ENCODE assay signal across 28 cellular contexts in the genomic region with DNA sequence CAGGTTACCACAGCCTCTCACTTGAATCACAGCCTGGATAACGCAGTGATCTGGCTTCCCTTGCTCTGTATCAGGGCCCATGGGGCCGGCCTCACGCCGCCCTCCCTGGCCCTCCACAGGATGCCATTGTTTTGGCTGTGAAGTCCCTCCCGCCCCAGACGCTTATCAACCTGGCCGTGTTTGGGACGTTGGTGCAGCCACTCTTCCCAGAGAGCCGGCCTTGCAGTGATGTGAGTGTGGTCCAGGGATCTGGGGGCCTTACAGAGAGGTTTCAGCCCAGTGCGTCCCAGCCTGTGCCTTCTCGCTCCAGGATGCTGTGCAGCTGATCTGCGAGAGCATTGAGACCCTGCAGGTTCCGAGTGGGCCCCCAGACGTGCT. TPM values are rescaled to one million over a fixed set of nuclear protein-coding genes. Genes with fewer than 3 reads are reported as not detected.
"Had no signal": no experiment of that assay in that cellular context is flagged by ENCODE, and none has a peak within 500 bp of the region (broad histone marks: within the 10 kb centered on the region; RNA-seq: fewer than 3 reads in every experiment).

No MANE protein-coding gene starts in this region.

- H3K4me1 ChIP-seq: ascending aorta had no signal

- H3K27ac ChIP-seq: ascending aorta, body of pancreas, SJCRH30, VCaP had no signal

- H3K36me3 ChIP-seq: ascending aorta, MG63, SJCRH30 had no signal

- H3K9me3 ChIP-seq: ascending aorta, body of pancreas, MG63, SJCRH30, SK-N-SH had no signal

- H3K9me2 ChIP-seq: SK-N-SH had no signal

- H3K27me3 ChIP-seq: body of pancreas, SJCRH30 had no signal

- ATAC-seq: activated CD8-positive, alpha-beta T cell treated with anti-CD3 and anti-CD28 coated beads for 36 hours; activated T-cell treated with anti-CD3 and anti-CD28 coated beads, Interleukin-2, amount 50 U/mL, for 72 hours; body of pancreas; Panc1 had no signal

- H3K4me2 ChIP-seq: SK-N-SH had no signal

- H3K9ac ChIP-seq: SK-N-SH had no signal

- DNase-seq: activated CD4-positive, alpha-beta T cell treated with anti-CD3 and anti-CD28 coated beads for 4 hours; activated CD8-positive, alpha-beta memory T cell treated with anti-CD3 and anti-CD28 coated beads, Interleukin-2, amount 50 U/mL, for 4 hours; activated CD8-positive, alpha-beta T cell treated with anti-CD3 and anti-CD28 coated beads for 36 hours; activated naive CD4-positive, alpha-beta T cell treated with anti-CD3 and anti-CD28 coated beads, Interleukin-2, amount 50 U/mL, for 16 hours; activated T-cell treated with anti-CD3 and anti-CD28 coated beads, Interleukin-2, amount 50 U/mL, for 72 hours; amniotic stem cell; body of pancreas; central memory CD4-positive, alpha-beta T cell; MG63; MV-4-11; NCI-H1092 treated with DMSO at 0.1 percent for 48 hours; NCI-H1417 treated with DMSO at 0.1 percent for 48 hours; NCI-H2029; NCI-H2107; NCI-H226; Right ventricle myocardium superior; RPMI8226; SK-N-SH; T-helper 1 cell had no signal

- H3K4me3 ChIP-seq: ascending aorta, body of pancreas, MG63, SJCRH30 had no signal

RNA-seq across cellular contexts. Expression of a gene that starts 6.6 kb away (rescaled TPM):
- total RNA-seq: activated CD8-positive, alpha-beta T cell treated with anti-CD3 and anti-CD28 coated beads for 36 hours; bronchial epithelial cell; OCI-LY7; Right ventricle myocardium superior; T-helper 2 cell treated with Interferon-gamma antibody and Interleukin-4, amounts not matched to agents 100 ng/mL and 5 ng/mL, for 36 hours had no signal

RNA-seq across cellular contexts. Expression of a gene that starts 25.3 kb away (rescaled TPM):
- total RNA-seq: ascending aorta, bronchial epithelial cell, NCI-H460, OCI-LY7, Right ventricle myocardium superior had no signal

RNA-seq across cellular contexts. Expression of a gene that starts 39.8 kb away (rescaled TPM):
- total RNA-seq: activated CD8-positive, alpha-beta T cell treated with anti-CD3 and anti-CD28 coated beads for 36 hours; activated T-cell treated with anti-CD3 and anti-CD28 coated beads, Interleukin-2, amount 50 U/mL, for 72 hours; activated T-helper 2 cell treated with anti-CD3 and anti-CD28 coated beads, Interferon-gamma antibody, Interleukin-2, Interleukin-4, amounts not matched to agents 10 μg/mL and 5 μg/mL and 100 μg/mL, durations not matched to agents 14 hours and 24 hours and 36 hours; ascending aorta; bronchial epithelial cell; NCI-H460; OCI-LY7; Right ventricle myocardium superior; SJCRH30; T-helper 2 cell treated with Interferon-gamma antibody and Interleukin-4, amounts not matched to agents 100 ng/mL and 5 ng/mL, for 36 hours had no signal
